ENCODE assay signal across 20 cellular contexts in the genomic region with DNA sequence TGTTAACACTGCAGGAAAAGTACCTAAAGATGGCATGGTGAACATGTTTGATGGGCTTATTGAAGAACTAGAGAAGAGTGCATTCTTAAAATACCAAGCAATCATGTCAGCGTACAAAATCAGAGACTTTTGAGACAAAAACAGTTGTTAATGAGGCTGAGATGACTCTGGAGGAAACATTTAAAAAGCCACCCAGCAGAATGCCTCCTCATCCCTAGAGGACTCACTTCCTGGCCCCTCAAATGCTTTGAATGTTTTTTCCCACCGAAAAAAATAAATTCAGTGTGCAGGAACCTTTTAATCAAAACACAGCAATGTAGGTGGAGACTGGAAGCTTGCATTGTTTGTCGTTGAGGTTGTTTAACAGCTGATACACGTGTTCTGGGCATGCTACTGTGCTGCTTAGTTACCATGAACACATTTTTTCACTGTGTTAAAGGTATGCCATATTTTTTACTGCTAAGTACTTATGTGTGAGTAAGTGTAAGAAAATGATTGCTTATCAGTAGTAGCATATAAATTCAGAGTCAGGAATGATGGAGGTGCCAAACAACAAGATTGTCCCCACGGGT.
"Had no signal": no experiment of that assay in that cellular context is flagged by ENCODE, and none has a peak within 500 bp of the region (broad histone marks: within the 10 kb centered on the region; RNA-seq: fewer than 3 reads in every experiment).

No MANE protein-coding gene starts in this region.

- DNase-seq: activated CD4-positive, alpha-beta memory T cell treated with anti-CD3 and anti-CD28 coated beads for 36 hours; activated CD4-positive, alpha-beta T cell treated with anti-CD3 and anti-CD28 coated beads, Interleukin-2, amount 10 ng/mL, durations not matched to agents 7 days and 5 days; activated CD4-positive, CD25-positive, alpha-beta regulatory T cell; activated CD8-positive, alpha-beta memory T cell treated with anti-CD3 and anti-CD28 coated beads for 24 hours; activated gamma-delta T cell; activated naive CD4-positive, alpha-beta T cell treated with anti-CD3 and anti-CD28 coated beads for 36 hours; activated T-cell treated with anti-CD3 and anti-CD28 coated beads for 4 hours; activated T-cell treated with anti-CD3 and anti-CD28 coated beads, Interleukin-2, amount 50 U/mL, for 48 hours; amygdala; cerebellar nuclear complex; KG1; NCI-H1048; NCI-H146; NCI-H446; NCI-H524; PC-3; SHP77 treated with DMSO at 0.1 percent for 48 hours; T-helper 17 cell; T-helper 9 cell had no signal

- FAIRE-seq: RCC 7860 had no signal
